In genomic region chr4:173794662-173795061, GRCh38 we compare ENCODE assay signal across 23 cellular contexts.
A peak's percentile ranks its signal among the peaks of the same experiment; 100 is the strongest.
DNase-seq lines count a peak whose midpoint lies in the region; ATAC-seq, FAIRE-seq and TF ChIP-seq lines count a peak whose summit lies in the region.
"Had no signal": no experiment of that assay in that cellular context is flagged by ENCODE, and none has a peak within 500 bp of the region (broad histone marks: within the 10 kb centered on the region; RNA-seq: fewer than 3 reads in every experiment).

No MANE protein-coding gene starts in this region.

- H3K27ac Mint-ChIP-seq in natural killer cell: no peak overlapping the region
- H3K27ac Mint-ChIP-seq: stimulated activated naive CD8-positive, alpha-beta T cell treated with anti-CD3 and anti-CD28 coated beads, Interleukin-15, Interleukin-2, amounts not matched to agents 100 ng/mL and 50 ng/mL, for 24 hours had no signal

- H2AFZ ChIP-seq in osteoblast (ENCODE audit: low read length): peak overlapping the region; percentile 71
- H2AFZ ChIP-seq: PC-9 had no signal

- peak overlapping the region; percentile 37 for H3K4me2 ChIP-seq in osteoblast (ENCODE audit: insufficient read depth, low read length)
- H3K4me2 ChIP-seq: PC-9 had no signal

- no peak for FAIRE-seq in bronchial epithelial cell (lab: Jason Lieb, UNC)
- FAIRE-seq in pancreas (lab: Jason Lieb, UNC): no peak

- H3K36me3 Mint-ChIP-seq in natural killer cell: no peaks in the 10 kb centered on the region

- 49 to 52% methylated on average over 2 of the region's 2 CpGs for WGBS in pancreas, 2 donors

- ATAC-seq in natural killer cell (no peak), pancreas (no peak)
- ATAC-seq: foreskin keratinocyte, sciatic nerve had no signal

- H3K4me3 Mint-ChIP-seq in natural killer cell: no peak overlapping the region
- H3K4me3 Mint-ChIP-seq: stimulated activated naive CD8-positive, alpha-beta T cell treated with anti-CD3 and anti-CD28 coated beads, Interleukin-15, Interleukin-2, amounts not matched to agents 100 ng/mL and 50 ng/mL, for 24 hours had no signal

- no peak overlapping the region for H3K4me3 ChIP-seq in bronchial epithelial cell (ENCODE audit: low read depth, low read length)
- H3K4me3 ChIP-seq in osteoblast (ENCODE audit: insufficient read depth, low read length): peak overlapping the region; percentile 11
- H3K4me3 ChIP-seq in pancreas: no peak overlapping the region
- H3K4me3 ChIP-seq: PC-9 had no signal

- H3K9me3 ChIP-seq in osteoblast (ENCODE audit: low read depth, low read length) (no peaks in the 10 kb centered on the region), pancreas (no peaks in the 10 kb centered on the region)

- H3K9me3 Mint-ChIP-seq in natural killer cell: peaks cover 9 to 10% of the 10 kb centered on the region in 2 donors
- H3K9me3 Mint-ChIP-seq: stimulated activated naive CD8-positive, alpha-beta T cell treated with anti-CD3 and anti-CD28 coated beads, Interleukin-15, Interleukin-2, amounts not matched to agents 100 ng/mL and 50 ng/mL, for 24 hours had no signal

- H3K36me3 ChIP-seq in bronchial epithelial cell (ENCODE audit: control insufficient read depth, insufficient read depth, low read length): no peaks in the 10 kb centered on the region
- H3K36me3 ChIP-seq in osteoblast (ENCODE audit: insufficient read depth, low read length): no peaks in the 10 kb centered on the region
- no peaks in the 10 kb centered on the region for H3K36me3 ChIP-seq in pancreas

- no peaks in the 10 kb centered on the region for H3K79me2 ChIP-seq in osteoblast (ENCODE audit: insufficient read depth, low read length)

- H3K27me3 ChIP-seq in bronchial epithelial cell (ENCODE audit: control insufficient read depth, insufficient read depth, low read length): no peaks in the 10 kb centered on the region
- no peaks in the 10 kb centered on the region for H3K27me3 ChIP-seq in osteoblast (ENCODE audit: insufficient read depth, low read length)
- H3K27me3 ChIP-seq in pancreas: no peaks in the 10 kb centered on the region
- H3K27me3 ChIP-seq: foreskin keratinocyte had no signal

- no peak for TF ChIP-seq CTCF in bronchial epithelial cell (IDR thresholded peaks at IDR 0.05; ENCODE audit: insufficient read depth, low read length, severe bottlenecking)
- no peak for TF ChIP-seq CTCF in osteoblast (IDR thresholded peaks at IDR 0.05; ENCODE audit: extremely low read depth, low read depth, low read length)
- no peak for TF ChIP-seq CTCF in natural killer cell (IDR thresholded peaks at IDR 0.05)
- TF ChIP-seq CTCF in pancreas (IDR thresholded peaks at IDR 0.05): no peak

- H3K4me1 Mint-ChIP-seq in natural killer cell: no peaks in the 10 kb centered on the region

- intact Hi-C loops in natural killer cell (cut with micrococcal nuclease) (no loop called here), pancreas (cut with DNase I) (no loop called here)

- H3K4me1 ChIP-seq in osteoblast (ENCODE audit: insufficient read depth, low read length): no peaks in the 10 kb centered on the region
- H3K4me1 ChIP-seq in pancreas: no peaks in the 10 kb centered on the region
- H3K4me1 ChIP-seq: foreskin keratinocyte had no signal

- H4K20me1 ChIP-seq in osteoblast (ENCODE audit: insufficient read depth, low read length): no peaks in the 10 kb centered on the region

- H3K27ac ChIP-seq in osteoblast (ENCODE audit: low read depth, low read length): peak overlapping the region; percentile 58
- H3K27ac ChIP-seq in pancreas: no peak overlapping the region
- H3K27ac ChIP-seq: foreskin keratinocyte, PC-9 had no signal

- no peaks in the 10 kb centered on the region for H3K27me3 Mint-ChIP-seq in natural killer cell (ENCODE audit: low read depth in 2 of 2)
- H3K27me3 Mint-ChIP-seq: stimulated activated naive CD8-positive, alpha-beta T cell treated with anti-CD3 and anti-CD28 coated beads, Interleukin-15, Interleukin-2, amounts not matched to agents 100 ng/mL and 50 ng/mL, for 24 hours had no signal

- DNase-seq in COLO829 (ENCODE audit: low spot score) (peak; percentile 69), LHCN-M2 (ENCODE audit: low read depth) (peak; percentile 76), bronchial epithelial cell (ENCODE audit: low read depth) (peak; percentile 1), osteoblast (ENCODE audit: insufficient read length, low spot score, missing footprints) (peak; percentile 44), natural killer cell (no peak), pancreas (no peak), HT-29 (ENCODE audit: low spot score) (no peak)
- no peak for DNase-seq in stimulated activated naive CD4-positive, alpha-beta T cell (lab: John Stamatoyannopoulos, UW)
- DNase-seq: activated CD4-positive, alpha-beta T cell treated with anti-CD3 and anti-CD28 coated beads for 1 hour; cerebellar nuclear complex; COR-L47; effector memory CD4-positive, alpha-beta T cell; foreskin keratinocyte; midbrain; NCI-H1436 treated with DMSO at 0.1 percent for 48 hours; NCI-H2171; NCI-H748 treated with DMSO at 0.1 percent for 48 hours; PC-9; stimulated activated CD4-positive, alpha-beta T cell treated with anti-CD3 and anti-CD28 coated beads, Interleukin-1b, Interleukin-23, amount 100 ng/mL, for 48 hours; T1000; trophoblast cell had no signal

Comparison
In these comparisons a context has a peak if more than half of its experiments do, and no peak if none do; other contexts are left out.
1. DNase-seq: peak in COLO829 (single experiment), LHCN-M2 (single experiment), bronchial epithelial cell (single experiment) and osteoblast (single experiment); none in natural killer cell (single experiment), pancreas (0 of 6), stimulated activated naive CD4-positive, alpha-beta T cell (0 of 6) and HT-29 (single experiment).